In the genomic region with DNA sequence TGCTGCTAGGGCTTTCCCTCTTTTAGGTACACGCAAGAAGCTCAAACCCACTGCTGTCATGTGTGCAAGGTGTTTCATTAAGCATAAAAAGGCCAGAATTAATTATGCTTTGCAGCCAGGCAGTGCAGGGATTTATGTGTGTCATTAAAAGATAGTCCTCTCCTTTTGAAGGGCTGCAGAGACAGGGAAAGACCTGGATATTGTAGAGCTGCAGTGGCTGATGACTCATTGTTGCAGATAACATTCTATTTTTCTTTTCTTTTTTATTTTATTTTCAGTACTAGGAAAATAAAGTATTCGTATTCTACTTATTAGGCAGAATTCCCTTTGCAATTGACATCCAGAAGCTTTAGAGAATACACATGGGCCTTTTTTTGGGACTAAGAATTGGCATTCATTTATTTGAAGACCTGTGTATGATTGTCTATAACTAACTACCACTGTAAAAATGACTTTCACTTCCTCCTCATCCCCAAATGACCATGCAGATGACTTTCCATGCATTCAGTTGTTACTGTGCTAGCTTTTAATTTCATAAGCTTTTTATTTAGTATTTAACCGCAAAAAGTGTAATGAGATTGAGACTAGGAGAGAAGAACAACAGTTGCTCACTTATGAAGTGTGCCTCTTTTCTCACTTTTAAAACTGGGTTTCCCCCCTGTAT, we compare ENCODE assay signal across 10 cellular contexts.
DNase-seq lines count a peak whose midpoint lies in the region; ATAC-seq lines count a peak whose summit lies in the region.
"Had no signal": no experiment of that assay in that cellular context is flagged by ENCODE, and none has a peak within 500 bp of the region (broad histone marks: within the 10 kb centered on the region; RNA-seq: fewer than 3 reads in every experiment).

No MANE protein-coding gene starts in this region.

- DNase-seq in non-pigmented ciliary epithelial cell (ENCODE audit: low read depth) (peak; percentile 15), NCI-H774 (lab: John Stamatoyannopoulos, UW) (no peak), posterior vena cava (ENCODE audit: low spot score) (no peak), COR-L47 (lab: John Stamatoyannopoulos, UW) (no peak)
- DNase-seq: foreskin melanocyte, T-helper 17 cell had no signal

- no peak overlapping the region for H3K9ac ChIP-seq in HUES64 (ENCODE audit: low read depth, low read length)

- H3K4me3 ChIP-seq in HUES64 (ENCODE audit: low read length), result peak overlapping the region; percentile 72; the same call in 1 of the 2 replicates
- H3K4me3 ChIP-seq in ectodermal cell (ENCODE audit: insufficient read depth, low read depth, low read length), result peak overlapping the region; percentile 76

- peaks cover 42% of the 10 kb centered on the region for H3K4me1 ChIP-seq in HUES64 (ENCODE audit: insufficient read depth, low read length)
- peaks cover 21% of the 10 kb centered on the region for H3K4me1 ChIP-seq in ectodermal cell (ENCODE audit: control insufficient read depth, insufficient read depth, low read length)

- intact Hi-C loops in posterior vena cava (cut with DNase I), result no loop called here

- no peaks in the 10 kb centered on the region; the same call in 1 of the 2 replicates for H3K36me3 ChIP-seq in HUES64 (ENCODE audit: insufficient read depth, low read length)
- H3K36me3 ChIP-seq in ectodermal cell (ENCODE audit: control insufficient read depth, insufficient read depth, low read length), result no peaks in the 10 kb centered on the region

- ATAC-seq in GM18858 (IDR thresholded peaks at IDR 0.05; ENCODE audit: unreplicated experiment), result peak; percentile 38
- ATAC-seq: HepG2, T-helper 17 cell had no signal

- 93% methylated on average over 2 of the region's 3 CpGs for WGBS in HUES64
- WGBS in ectodermal cell, 2 experiments, result 76 to 98% methylated on average over 1 to 3 of the region's 3 CpGs

- H3K9me3 ChIP-seq in HUES64 (ENCODE audit: insufficient read depth, low read depth, low read length), result no peaks in the 10 kb centered on the region
- H3K9me3 ChIP-seq in ectodermal cell (ENCODE audit: control insufficient read depth, low read length), result no peaks in the 10 kb centered on the region

- H3K27ac ChIP-seq in HUES64 (ENCODE audit: low read depth, low read length) (no peak overlapping the region), ectodermal cell (ENCODE audit: insufficient read depth, low read depth, low read length, poor library complexity, severe bottlenecking) (no peak overlapping the region)

- H3K27me3 ChIP-seq in HUES64 (ENCODE audit: insufficient read depth, low read length), result 0 out of 2 replicates have a peak, but pooled peaks cover 5% of the 10 kb centered on the region
- no peaks in the 10 kb centered on the region for H3K27me3 ChIP-seq in ectodermal cell (ENCODE audit: control insufficient read depth, insufficient read depth, low read length, poor library complexity, severe bottlenecking)
